In the genomic region with DNA sequence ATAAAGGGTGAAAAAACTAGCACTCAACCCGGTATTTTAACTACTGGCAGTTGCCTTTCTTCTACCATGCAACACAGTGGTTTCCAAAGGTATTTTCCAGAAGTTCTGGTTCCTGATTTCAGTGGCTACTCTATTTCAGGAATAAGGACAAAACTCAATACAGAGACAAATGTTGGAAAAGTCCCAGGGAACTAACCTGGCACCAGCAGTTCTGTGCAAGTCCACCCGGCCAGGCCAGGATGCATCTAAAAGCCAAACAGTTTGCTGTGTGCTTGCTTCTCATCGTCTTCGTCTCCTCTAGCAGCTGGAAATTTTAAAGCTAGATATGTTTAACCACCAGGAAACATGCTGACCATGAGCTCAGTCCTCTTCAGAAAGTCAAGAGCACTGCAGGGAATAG, we compare ENCODE assay signal across 1 cellular context.
TF ChIP-seq lines count a peak whose summit lies in the region.

No MANE protein-coding gene starts in this region.

TF ChIP-seq in GM23338, 12 proteins besides CTCF, POLR2A, EP300 and RAD21 (continued from another document):
- no peak for TF ChIP-seq ZNF462 (CRISPR knock-in tag; IDR thresholded peaks at IDR 0.05)
- no peak for TF ChIP-seq POLR2AphosphoS5 (IDR thresholded peaks at IDR 0.05; ENCODE audit: low read depth)
- no peak for TF ChIP-seq NANOG (IDR thresholded peaks at IDR 0.05; ENCODE audit: borderline replicate concordance)
- TF ChIP-seq ZNF114 (CRISPR knock-in tag; IDR thresholded peaks at IDR 0.05) = no peak
- no peak for TF ChIP-seq EZH2phosphoT487 (IDR thresholded peaks at IDR 0.05; ENCODE audit: unreplicated experiment)
- TF ChIP-seq REST (IDR thresholded peaks at IDR 0.05; ENCODE audit: unreplicated experiment) = no peak
TF ChIP-seq in GM23338: peak in this region for 0.
